9 cellular contexts compared by ENCODE assay signal in genomic region chr22:49760630-49761571, GRCh38.
DNase-seq lines count a peak whose midpoint lies in the region; ATAC-seq and TF ChIP-seq lines count a peak whose summit lies in the region.
"Had no signal": no experiment of that assay in that cellular context is flagged by ENCODE, and none has a peak within 500 bp of the region (broad histone marks: within the 10 kb centered on the region; RNA-seq: fewer than 3 reads in every experiment).

No MANE protein-coding gene starts in this region.

- TF ChIP-seq CTCF in RWPE1 (conservative IDR thresholded peaks at IDR 0.05; ENCODE audit: low read depth): no peak

- CTCF ChIA-PET in RWPE1 (lab: Yijun Ruan, JAX): no interaction called here

- ATAC-seq in GM18907 (IDR thresholded peaks at IDR 0.05; ENCODE audit: unreplicated experiment) (peak; percentile 72), HG02642 (IDR thresholded peaks at IDR 0.05; ENCODE audit: poor library complexity, unreplicated experiment) (peak; percentile 65)

- DNase-seq in SKM-1 treated with dmso at 0.1 percent for 144 hours (lab: John Stamatoyannopoulos, UW; ENCODE audit: unreplicated experiment) (peak; percentile 90), mesenteric fat pad (ENCODE audit: low spot score) (peak; percentile 69), LoVo (ENCODE audit: low spot score) (no peak), RWPE1 (ENCODE audit: low spot score) (no peak), NCI-H345 treated with DMSO at 0.1 percent for 48 hours (lab: John Stamatoyannopoulos, UW; ENCODE audit: unreplicated experiment) (no peak), NCI-H187 treated with DMSO at 0.1 percent for 48 hours (lab: John Stamatoyannopoulos, UW) (no peak)

- no peak overlapping the region for H3K27ac ChIP-seq in RWPE1
- H3K27ac ChIP-seq: dorsolateral prefrontal cortex had no signal

- POLR2A ChIA-PET in RWPE1 (lab: Yijun Ruan, JAX; ENCODE audit: low non-redundant PET): no interaction called here

Comparison
In these comparisons a context has a peak if more than half of its experiments do, and no peak if none do; other contexts are left out.
1. DNase-seq: peak in SKM-1 treated with dmso at 0.1 percent for 144 hours (single experiment) and mesenteric fat pad (single experiment); none in LoVo (single experiment), RWPE1 (single experiment), NCI-H345 treated with DMSO at 0.1 percent for 48 hours (single experiment) and NCI-H187 treated with DMSO at 0.1 percent for 48 hours (single experiment).